Comparison of ENCODE assay signal across 24 cellular contexts in genomic region chr15:76947454-76947853, GRCh38. TPM values are rescaled to one million over a fixed set of nuclear protein-coding genes. Genes with fewer than 3 reads are reported as not detected.
DNase-seq lines count a peak whose midpoint lies in the region; ATAC-seq and TF ChIP-seq lines count a peak whose summit lies in the region.
"Had no signal": no experiment of that assay in that cellular context is flagged by ENCODE, and none has a peak within 500 bp of the region (broad histone marks: within the 10 kb centered on the region; RNA-seq: fewer than 3 reads in every experiment).

No MANE protein-coding gene starts in this region.

- no peaks in the 10 kb centered on the region for H3K27me3 Mint-ChIP-seq in activated naive CD8-positive, alpha-beta T cell
- H3K27me3 Mint-ChIP-seq in activated naive CD8-positive, alpha-beta T cell treated with anti-CD3 and anti-CD28 coated beads, Interleukin-2, amount 50 U/mL, for 24 hours = no peaks in the 10 kb centered on the region
- no peaks in the 10 kb centered on the region for H3K27me3 Mint-ChIP-seq in effector memory CD8-positive, alpha-beta T cell
- H3K27me3 Mint-ChIP-seq in stimulated activated naive B cell treated with anti-CD40 and anti-IgM and Interleukin-4, amounts not matched to agents 10 μg/mL and 1 μg/mL and 100 μg/mL, for 72 hours = no peaks in the 10 kb centered on the region
- H3K27me3 Mint-ChIP-seq: CD4-positive, alpha-beta memory T cell had no signal

- H3K27ac ChIP-seq in OCI-LY7 (ENCODE audit: low read depth, low read length, poor library complexity, severe bottlenecking) = peak overlapping the region; percentile 11

- H3K4me1 ChIP-seq in OCI-LY7 (ENCODE audit: insufficient read depth, low read length, poor library complexity, severe bottlenecking) = peaks cover 20% of the 10 kb centered on the region
- H3K4me1 ChIP-seq: Caco-2 had no signal

- H3K27ac Mint-ChIP-seq in activated naive CD8-positive, alpha-beta T cell = peak overlapping the region; percentile 19
- H3K27ac Mint-ChIP-seq in activated naive CD8-positive, alpha-beta T cell treated with anti-CD3 and anti-CD28 coated beads, Interleukin-2, amount 50 U/mL, for 24 hours = no peak overlapping the region
- H3K27ac Mint-ChIP-seq in effector memory CD8-positive, alpha-beta T cell = peak overlapping the region; percentile 9 to 13
- peak overlapping the region; percentile 15 for H3K27ac Mint-ChIP-seq in stimulated activated naive B cell treated with anti-CD40 and anti-IgM and Interleukin-4, amounts not matched to agents 10 μg/mL and 1 μg/mL and 100 μg/mL, for 72 hours
- no peak overlapping the region for H3K27ac Mint-ChIP-seq in stimulated activated effector memory CD8-positive, alpha-beta T cell treated with anti-CD3 and anti-CD28 coated beads, Interleukin-12 subunit alpha, Interleukin-12 subunit beta, amount 100 ng/mL, for 72 hours

- no TSS peak for BruUV-seq in OCI-LY7 (replicated peaks; lab: Mats Ljungman, UMichigan)

- no peak overlapping the region for H3K4me3 ChIP-seq in OCI-LY7 (ENCODE audit: low read depth, low read length, poor library complexity, severe bottlenecking)

- no peaks in the 10 kb centered on the region for H3K9me2 ChIP-seq in OCI-LY7 (ENCODE audit: insufficient read depth, low read length)

- H4K20me1 ChIP-seq in OCI-LY7 (ENCODE audit: insufficient read depth, low read length) = no peaks in the 10 kb centered on the region

- peaks cover 3% of the 10 kb centered on the region; the same call in 1 of the 2 replicates for H3K9me3 ChIP-seq in OCI-LY7 (ENCODE audit: low read length)
- H3K9me3 ChIP-seq: Caco-2 had no signal

- ATAC-seq in activated naive CD8-positive, alpha-beta T cell treated with anti-CD3 and anti-CD28 coated beads, Interleukin-2, amount 50 U/mL, for 24 hours = no peak
- ATAC-seq in effector memory CD8-positive, alpha-beta T cell (replicated peaks) = no peak
- ATAC-seq in stimulated activated naive B cell treated with anti-CD40 and anti-IgM and Interleukin-4, amounts not matched to agents 10 μg/mL and 1 μg/mL and 100 μg/mL, for 72 hours (replicated peaks) = no peak
- ATAC-seq in activated CD4-positive, CD25-positive, alpha-beta regulatory T cell treated with anti-CD3 and anti-CD28 coated beads, Interleukin-2, amount 50 U/mL, for 24 hours = no peak
- no peak for ATAC-seq in stimulated activated effector memory CD8-positive, alpha-beta T cell treated with anti-CD3 and anti-CD28 coated beads, Interleukin-12 subunit alpha, Interleukin-12 subunit beta, amount 100 ng/mL, for 72 hours
- ATAC-seq in HG02938 (IDR thresholded peaks at IDR 0.05; ENCODE audit: unreplicated experiment) = no peak
- ATAC-seq: HCT116 had no signal

- intact Hi-C loops in OCI-LY7 (cut with micrococcal nuclease; ENCODE audit: unreplicated experiment) = no loop called here

- H3K9me3 Mint-ChIP-seq in activated naive CD8-positive, alpha-beta T cell (ENCODE audit: low read depth) = no peaks in the 10 kb centered on the region
- H3K9me3 Mint-ChIP-seq in activated naive CD8-positive, alpha-beta T cell treated with anti-CD3 and anti-CD28 coated beads, Interleukin-2, amount 50 U/mL, for 24 hours = no peaks in the 10 kb centered on the region
- H3K9me3 Mint-ChIP-seq in effector memory CD8-positive, alpha-beta T cell = no peaks in the 10 kb centered on the region
- peaks cover 2 to 3% of the 10 kb centered on the region in 2 donors for H3K9me3 Mint-ChIP-seq in stimulated activated naive B cell treated with anti-CD40 and anti-IgM and Interleukin-4, amounts not matched to agents 10 μg/mL and 1 μg/mL and 100 μg/mL, for 72 hours
- H3K9me3 Mint-ChIP-seq in stimulated activated effector memory CD8-positive, alpha-beta T cell treated with anti-CD3 and anti-CD28 coated beads, Interleukin-12 subunit alpha, Interleukin-12 subunit beta, amount 100 ng/mL, for 72 hours = no peaks in the 10 kb centered on the region

- DNase-seq in activated naive CD8-positive, alpha-beta T cell treated with anti-CD3 and anti-CD28 coated beads, Interleukin-2, amount 50 U/mL, for 24 hours = no peak
- peak; percentile 13 for DNase-seq in OCI-LY7 (ENCODE audit: low spot score)
- DNase-seq in effector memory CD8-positive, alpha-beta T cell = no peak
- DNase-seq in stimulated activated naive B cell treated with anti-CD40 and anti-IgM and Interleukin-4, amounts not matched to agents 10 μg/mL and 1 μg/mL and 100 μg/mL, for 72 hours = no peak
- no peak for DNase-seq in stimulated activated effector memory CD8-positive, alpha-beta T cell treated with anti-CD3 and anti-CD28 coated beads, Interleukin-12 subunit alpha, Interleukin-12 subunit beta, amount 100 ng/mL, for 72 hours (ENCODE audit: low spot score in 2 of 2)
- DNase-seq: Caco-2; CD4-positive, alpha-beta memory T cell; DMS 273 treated with DMSO at 0.1 percent for 48 hours; DND-41; GOT3; Kasumi-1; NCI-H1694; NCI-H2081; NCI-H2171; NCI-H524 treated with DMSO at 0.1 percent for 48 hours; NCI-H82; Right ventricle myocardium superior had no signal

- peaks cover 54% of the 10 kb centered on the region for H3K36me3 ChIP-seq in OCI-LY7 (ENCODE audit: insufficient read depth, low read length)

- no peak overlapping the region for H2AFZ ChIP-seq in OCI-LY7 (ENCODE audit: low read length)

- H3K4me2 ChIP-seq in OCI-LY7 (ENCODE audit: low read length) = peak overlapping the region; percentile 33

- H3K4me3 Mint-ChIP-seq in activated naive CD8-positive, alpha-beta T cell = no peak overlapping the region
- H3K4me3 Mint-ChIP-seq in activated naive CD8-positive, alpha-beta T cell treated with anti-CD3 and anti-CD28 coated beads, Interleukin-2, amount 50 U/mL, for 24 hours = no peak overlapping the region
- H3K4me3 Mint-ChIP-seq in effector memory CD8-positive, alpha-beta T cell = no peak overlapping the region
- peak overlapping the region in 1 of 2 donors; percentile 22 for H3K4me3 Mint-ChIP-seq in stimulated activated naive B cell treated with anti-CD40 and anti-IgM and Interleukin-4, amounts not matched to agents 10 μg/mL and 1 μg/mL and 100 μg/mL, for 72 hours
- H3K4me3 Mint-ChIP-seq in stimulated activated effector memory CD8-positive, alpha-beta T cell treated with anti-CD3 and anti-CD28 coated beads, Interleukin-12 subunit alpha, Interleukin-12 subunit beta, amount 100 ng/mL, for 72 hours = no peak overlapping the region
- H3K4me3 Mint-ChIP-seq: CD4-positive, alpha-beta memory T cell had no signal

- CTCF ChIA-PET in OCI-LY7 (lab: Charles Lee; ENCODE audit: unreplicated experiment) = no interaction called here

- H3K4me1 Mint-ChIP-seq in activated naive CD8-positive, alpha-beta T cell (ENCODE audit: low read depth) = peaks cover 17% of the 10 kb centered on the region
- H3K4me1 Mint-ChIP-seq in activated naive CD8-positive, alpha-beta T cell treated with anti-CD3 and anti-CD28 coated beads, Interleukin-2, amount 50 U/mL, for 24 hours = peaks cover 6% of the 10 kb centered on the region
- H3K4me1 Mint-ChIP-seq in effector memory CD8-positive, alpha-beta T cell (ENCODE audit: low read depth in 2 of 2) = peaks cover 0 to 12% of the 10 kb centered on the region in 2 donors
- H3K4me1 Mint-ChIP-seq in stimulated activated naive B cell treated with anti-CD40 and anti-IgM and Interleukin-4, amounts not matched to agents 10 μg/mL and 1 μg/mL and 100 μg/mL, for 72 hours = peaks cover 12 to 27% of the 10 kb centered on the region in 2 donors
- peaks cover 5% of the 10 kb centered on the region for H3K4me1 Mint-ChIP-seq in stimulated activated effector memory CD8-positive, alpha-beta T cell treated with anti-CD3 and anti-CD28 coated beads, Interleukin-12 subunit alpha, Interleukin-12 subunit beta, amount 100 ng/mL, for 72 hours

- no peaks in the 10 kb centered on the region for H3K79me2 ChIP-seq in OCI-LY7 (ENCODE audit: insufficient read depth, low read depth, low read length)

- no peak for TF ChIP-seq CTCF in OCI-LY7 (conservative IDR thresholded peaks at IDR 0.05; ENCODE audit: low read length)

- H3K36me3 Mint-ChIP-seq in activated naive CD8-positive, alpha-beta T cell = peaks cover 14% of the 10 kb centered on the region
- peaks cover 45% of the 10 kb centered on the region for H3K36me3 Mint-ChIP-seq in activated naive CD8-positive, alpha-beta T cell treated with anti-CD3 and anti-CD28 coated beads, Interleukin-2, amount 50 U/mL, for 24 hours (ENCODE audit: low read depth)
- peaks cover 51% of the 10 kb centered on the region for H3K36me3 Mint-ChIP-seq in effector memory CD8-positive, alpha-beta T cell (ENCODE audit: insufficient read depth)
- H3K36me3 Mint-ChIP-seq in stimulated activated naive B cell treated with anti-CD40 and anti-IgM and Interleukin-4, amounts not matched to agents 10 μg/mL and 1 μg/mL and 100 μg/mL, for 72 hours = peaks cover 35 to 53% of the 10 kb centered on the region in 2 donors
- H3K36me3 Mint-ChIP-seq in stimulated activated effector memory CD8-positive, alpha-beta T cell treated with anti-CD3 and anti-CD28 coated beads, Interleukin-12 subunit alpha, Interleukin-12 subunit beta, amount 100 ng/mL, for 72 hours = peaks cover 67% of the 10 kb centered on the region

- POLR2A ChIA-PET in OCI-LY7 (lab: Charles Lee) = interaction anchor here (0.5 to 0.6 kb wide), 3 partner anchors 9 to 39 kb away, joined by 3 to 5 read pairs (median 4); no protein-coding TSS in a partner anchor

RNA-seq across cellular contexts. Expression of gene RCN2, which starts 15.9 kb away (rescaled TPM):
- 32.8 and 33.4 TPM in 2 replicates for total RNA-seq in OCI-LY7 (2014; rRNA removed; shearing (Covaris generic))
- 39.1 and 45.9 TPM in 2 replicates for total RNA-seq in OCI-LY7 (2022)

RNA-seq across cellular contexts. Expression of gene SCAPER, which starts 42.3 kb away (rescaled TPM):
- total RNA-seq in OCI-LY7 (2014; rRNA removed; shearing (Covaris generic)) = 10.4 and 11.8 TPM in 2 replicates
- 22.3 and 23.5 TPM in 2 replicates for total RNA-seq in OCI-LY7 (2022)

RNA-seq across cellular contexts. Expression of gene PSTPIP1, which starts 47.5 kb away (rescaled TPM):
- total RNA-seq in OCI-LY7 (2014; rRNA removed; shearing (Covaris generic)) = 1.5 and 1.8 TPM in 2 replicates
- 23.6 and 27.4 TPM in 2 replicates for total RNA-seq in OCI-LY7 (2022)
- total RNA-seq: A673, Caco-2, G401, RPMI7951 had no signal

Comparison
In these comparisons a context has a peak if more than half of its experiments do, and no peak if none do; other contexts are left out.
1. H3K27ac Mint-ChIP-seq: peak in activated naive CD8-positive, alpha-beta T cell (single experiment), effector memory CD8-positive, alpha-beta T cell (2 of 2) and stimulated activated naive B cell treated with anti-CD40 and anti-IgM and Interleukin-4, amounts not matched to agents 10 μg/mL and 1 μg/mL and 100 μg/mL, for 72 hours (single experiment); none in activated naive CD8-positive, alpha-beta T cell treated with anti-CD3 and anti-CD28 coated beads, Interleukin-2, amount 50 U/mL, for 24 hours (single experiment) and stimulated activated effector memory CD8-positive, alpha-beta T cell treated with anti-CD3 and anti-CD28 coated beads, Interleukin-12 subunit alpha, Interleukin-12 subunit beta, amount 100 ng/mL, for 72 hours (single experiment).